Comparison of ENCODE assay signal across 1 cellular context in genomic region chr18:11859282-11859797, GRCh38.
A peak's percentile ranks its signal among the peaks of the same experiment; 100 is the strongest.
TF ChIP-seq lines count a peak whose summit lies in the region.

No MANE protein-coding gene starts in this region.

TF ChIP-seq in HepG2, 621 proteins besides CTCF, POLR2A, EP300 and RAD21:
- TF ChIP-seq ZBTB38 (CRISPR knock-in tag; IDR thresholded peaks at IDR 0.05): no peak
- 0 out of 2 replicates have a peak, but pooled peaks have one; percentile 37 for TF ChIP-seq ZNF776 (CRISPR knock-in tag; IDR thresholded peaks at IDR 0.05)
- TF ChIP-seq ZNF761 (CRISPR knock-in tag; conservative IDR thresholded peaks at IDR 0.05): no peak
